Comparison of ENCODE assay signal across 13 cellular contexts in the genomic region with DNA sequence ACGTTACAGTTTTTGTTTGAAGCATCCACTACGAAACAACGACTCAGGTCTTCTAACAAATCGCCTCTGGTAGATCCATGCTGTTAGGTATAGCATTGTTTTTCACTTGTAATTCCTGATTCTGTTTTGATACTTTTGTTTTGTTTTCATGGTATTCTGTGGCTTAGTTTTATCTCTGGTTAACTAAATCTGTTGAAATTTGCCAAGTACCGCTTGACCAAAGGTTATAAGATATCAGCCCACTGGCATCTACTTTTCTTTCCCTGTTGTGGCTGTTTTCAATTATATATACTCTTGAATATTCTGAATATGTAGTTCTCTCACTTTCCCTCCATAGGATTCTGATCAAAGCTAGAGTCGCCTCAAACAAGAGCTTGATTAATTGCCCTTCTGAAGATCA.
DNase-seq lines count a peak whose midpoint lies in the region; ATAC-seq and TF ChIP-seq lines count a peak whose summit lies in the region.
"Had no signal": no experiment of that assay in that cellular context is flagged by ENCODE, and none has a peak within 500 bp of the region (broad histone marks: within the 10 kb centered on the region; RNA-seq: fewer than 3 reads in every experiment).

No MANE protein-coding gene starts in this region.

- H3K27me3 Mint-ChIP-seq in osteocyte (ENCODE audit: unreplicated experiment), result no peaks in the 10 kb centered on the region

- H3K4me1 Mint-ChIP-seq in osteocyte (ENCODE audit: unreplicated experiment), result peaks cover 29% of the 10 kb centered on the region

- H3K4me3 Mint-ChIP-seq in osteocyte (ENCODE audit: unreplicated experiment), result peak overlapping the region; percentile 97
- H3K4me3 Mint-ChIP-seq: natural killer cell had no signal

- H3K4me3 ChIP-seq in left ventricle myocardium inferior (peak overlapping the region; percentile 65), fibroblast of pulmonary artery (replicated peaks; ENCODE audit: low read depth, low read length) (peak overlapping the region; percentile 80), uterus (peak overlapping the region in 1 of 2 donors; percentile 58)

- TF ChIP-seq CTCF in left ventricle myocardium inferior (IDR thresholded peaks at IDR 0.05; ENCODE audit: borderline replicate concordance), result no peak
- TF ChIP-seq CTCF in fibroblast of pulmonary artery (IDR thresholded peaks at IDR 0.05; ENCODE audit: low read length, missing control alignments), result no peak
- TF ChIP-seq CTCF in osteocyte (IDR thresholded peaks at IDR 0.05), result no peak
- no peak for TF ChIP-seq CTCF in uterus (IDR thresholded peaks at IDR 0.05)

- H3K36me3 Mint-ChIP-seq in osteocyte (ENCODE audit: unreplicated experiment), result peaks cover 32% of the 10 kb centered on the region
- H3K36me3 Mint-ChIP-seq: natural killer cell had no signal

- H3K27ac ChIP-seq in left ventricle myocardium inferior (replicated peaks), result peak overlapping the region; percentile 81
- H3K27ac ChIP-seq in uterus, result peak overlapping the region; percentile 91 to 98
- H3K27ac ChIP-seq: foreskin keratinocyte had no signal

- H3K27ac Mint-ChIP-seq in osteocyte (ENCODE audit: unreplicated experiment), result peak overlapping the region; percentile 99
- H3K27ac Mint-ChIP-seq: natural killer cell had no signal

- H3K9me3 ChIP-seq in left ventricle myocardium inferior (replicated peaks) (no peaks in the 10 kb centered on the region), uterus (no peaks in the 10 kb centered on the region)

- H3K27me3 ChIP-seq in left ventricle myocardium inferior (ENCODE audit: low read depth) (no peaks in the 10 kb centered on the region), uterus (no peaks in the 10 kb centered on the region)
- H3K27me3 ChIP-seq: foreskin keratinocyte had no signal

- peaks cover 22% of the 10 kb centered on the region for H3K4me1 ChIP-seq in left ventricle myocardium inferior
- H3K4me1 ChIP-seq in uterus, result no peaks in the 10 kb centered on the region

- H3K36me3 ChIP-seq in left ventricle myocardium inferior (no peaks in the 10 kb centered on the region), uterus (no peaks in the 10 kb centered on the region)

- DNase-seq in left ventricle myocardium inferior, result no peak
- DNase-seq in left ventricle myocardium superior, result no peak
- no peak for DNase-seq in fibroblast of pulmonary artery (ENCODE audit: low read depth)
- DNase-seq in osteocyte (ENCODE audit: extremely low spot score, unreplicated experiment), result no peak
- no peak for DNase-seq in uterus
- DNase-seq in HuH-7.5 (ENCODE audit: low spot score), result no peak
- DNase-seq in activated gamma-delta T cell (lab: John Stamatoyannopoulos, UW), result no peak
- no peak for DNase-seq in SW480 (ENCODE audit: low spot score)
- DNase-seq: activated CD4-positive, CD25-positive, alpha-beta regulatory T cell treated with anti-CD3 and anti-CD28 coated beads, Interleukin-2, amount 50 U/mL, for 72 hours; activated naive CD4-positive, alpha-beta T cell treated with anti-CD3 and anti-CD28 coated beads, Interleukin-2, amount 50 U/mL, for 16 hours; natural killer cell; NCI-H187 treated with DMSO at 0.1 percent for 48 hours had no signal

- intact Hi-C loops in left ventricle myocardium inferior (cut with micrococcal nuclease) (loop anchor here (10.0 kb wide), 1 partner anchor 209 kb away; no protein-coding TSS in a partner anchor), left ventricle myocardium superior (cut with micrococcal nuclease) (no loop called here), uterus (cut with DNase I; ENCODE audit: low total_unique reads) (no loop called here)

- no peaks in the 10 kb centered on the region for H3K9me3 Mint-ChIP-seq in osteocyte (ENCODE audit: unreplicated experiment)
- H3K9me3 Mint-ChIP-seq: natural killer cell had no signal

- no peak for ATAC-seq in left ventricle myocardium superior
- ATAC-seq: natural killer cell had no signal

- TF ChIP-seq POLR2A in uterus (IDR thresholded peaks at IDR 0.05), result no peak
